In the genomic region with DNA sequence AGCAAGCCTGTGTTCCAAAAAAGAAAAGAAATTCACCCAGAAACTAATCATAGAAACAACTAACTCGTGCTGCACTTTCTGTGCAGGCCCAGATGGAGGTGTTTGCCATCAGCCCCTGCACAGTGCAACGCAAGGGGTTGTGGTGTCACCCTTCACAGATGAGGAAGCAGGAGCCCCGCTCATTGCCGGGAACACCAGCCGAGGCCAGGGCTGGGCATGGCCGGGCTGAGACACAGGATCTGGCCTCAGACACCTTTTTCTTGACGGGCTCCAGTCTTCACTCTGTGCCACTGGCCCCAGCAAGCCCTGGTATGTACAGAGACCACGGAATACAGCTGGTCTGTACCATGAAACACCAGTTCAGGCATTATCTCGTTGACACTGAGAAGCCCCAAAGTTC, we compare ENCODE assay signal across 1 cellular context.
TF ChIP-seq lines count a peak whose summit lies in the region.

No MANE protein-coding gene starts in this region.

TF ChIP-seq in HepG2, 621 proteins besides CTCF, POLR2A, EP300 and RAD21:
- no peak for TF ChIP-seq IKZF1 (IDR thresholded peaks at IDR 0.05)
- no peak for TF ChIP-seq ZBTB3 (CRISPR knock-in tag; IDR thresholded peaks at IDR 0.05; ENCODE audit: borderline replicate concordance, low read depth)
- no peak for TF ChIP-seq PCBP2 (optimal IDR thresholded peaks at IDR 0.05; ENCODE audit: low read depth, low read length, poor library complexity, severe bottlenecking)
- TF ChIP-seq CCDC6 (CRISPR knock-in tag; IDR thresholded peaks at IDR 0.05), result no peak
- no peak for TF ChIP-seq ARHGAP35 (CRISPR knock-in tag; IDR thresholded peaks at IDR 0.05; ENCODE audit: borderline replicate concordance)
- no peak for TF ChIP-seq ZHX1 (CRISPR knock-in tag; IDR thresholded peaks at IDR 0.05; ENCODE audit: low read depth)
- no peak for TF ChIP-seq ZNF574 (CRISPR knock-in tag; IDR thresholded peaks at IDR 0.05)
- no peak for TF ChIP-seq SNAI1 (CRISPR knock-in tag; IDR thresholded peaks at IDR 0.05; ENCODE audit: borderline replicate concordance)
- TF ChIP-seq MBNL3 (CRISPR knock-in tag; conservative IDR thresholded peaks at IDR 0.05), result no peak
- TF ChIP-seq ZFP82 (CRISPR knock-in tag; IDR thresholded peaks at IDR 0.05; ENCODE audit: borderline replicate concordance), result no peak
- TF ChIP-seq MTF1 (CRISPR knock-in tag; IDR thresholded peaks at IDR 0.05), result no peak
- no peak for TF ChIP-seq ZNF225 (CRISPR knock-in tag; IDR thresholded peaks at IDR 0.05)
- TF ChIP-seq, protein P1, sequence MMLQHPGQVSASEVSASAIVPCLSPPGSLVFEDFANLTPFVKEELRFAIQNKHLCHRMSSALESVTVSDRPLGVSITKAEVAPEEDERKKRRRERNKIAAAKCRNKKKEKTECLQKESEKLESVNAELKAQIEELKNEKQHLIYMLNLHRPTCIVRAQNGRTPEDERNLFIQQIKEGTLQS (CRISPR knock-in tag; IDR thresholded peaks at IDR 0.05), result no peak
- no peak for TF ChIP-seq JARID2 (CRISPR knock-in tag; IDR thresholded peaks at IDR 0.05; ENCODE audit: insufficient replicate concordance)
- TF ChIP-seq NRL (CRISPR knock-in tag; IDR thresholded peaks at IDR 0.05; ENCODE audit: borderline replicate concordance), result no peak
- TF ChIP-seq TEF (CRISPR knock-in tag; IDR thresholded peaks at IDR 0.05), result no peak
- no peak for TF ChIP-seq STAT6 (CRISPR knock-in tag; IDR thresholded peaks at IDR 0.05; ENCODE audit: borderline replicate concordance)
- no peak for TF ChIP-seq ZNF839 (CRISPR knock-in tag; IDR thresholded peaks at IDR 0.05; ENCODE audit: borderline replicate concordance)
